ENCODE assay signal across 23 cellular contexts in the genomic region with DNA sequence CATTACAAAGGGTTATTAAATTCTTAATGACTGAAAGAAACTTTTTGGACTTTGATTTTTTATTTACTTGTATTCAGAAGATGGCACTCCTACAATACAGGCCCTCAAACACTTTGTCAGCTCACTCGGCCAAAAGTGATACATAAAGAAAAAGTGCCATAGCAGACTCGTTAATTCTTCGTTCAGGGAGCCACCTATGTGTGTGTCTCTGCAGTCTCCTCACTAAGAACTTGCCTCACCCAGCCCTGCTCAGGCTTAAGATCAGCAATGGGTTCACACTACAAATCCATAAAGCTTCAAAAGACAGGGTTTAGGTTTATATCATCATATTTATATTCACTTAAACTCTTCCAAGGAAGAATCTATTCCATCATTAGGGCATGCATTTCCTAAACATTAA. TPM values are rescaled to one million over a fixed set of nuclear protein-coding genes. Genes with fewer than 3 reads are reported as not detected.
DNase-seq lines count a peak whose midpoint lies in the region; ATAC-seq and TF ChIP-seq lines count a peak whose summit lies in the region.
"Had no signal": no experiment of that assay in that cellular context is flagged by ENCODE, and none has a peak within 500 bp of the region (broad histone marks: within the 10 kb centered on the region; RNA-seq: fewer than 3 reads in every experiment).

No MANE protein-coding gene starts in this region.

- intact Hi-C loops in aorta (cut with DNase I): no loop called here

- no peaks in the 10 kb centered on the region for H3K27me3 ChIP-seq in CD4-positive, CD25-positive, alpha-beta regulatory T cell (ENCODE audit: control insufficient read depth, insufficient read depth, low read length)
- H3K27me3 ChIP-seq in neutrophil (no peaks in the 10 kb centered on the region), aorta (ENCODE audit: control insufficient read depth in 1 of 2, insufficient read depth in 2 of 2, low read length in 1 of 2) (no peaks in the 10 kb centered on the region)
- H3K27me3 ChIP-seq: gastrocnemius medialis, ovary had no signal

- no peak for DNase-seq in CD4-positive, CD25-positive, alpha-beta regulatory T cell
- DNase-seq in HT-29 (ENCODE audit: low spot score) (peak; percentile 13), epithelial cell of prostate (ENCODE audit: low read depth, low spot score) (no peak), kidney glomerular epithelial cell (lab: John Stamatoyannopoulos, UW) (no peak), NCI-H69 (lab: John Stamatoyannopoulos, UW) (no peak), aorta (no peak)
- DNase-seq: activated CD4-positive, alpha-beta T cell treated with anti-CD3 and anti-CD28 coated beads for 4 hours; CD8-positive, alpha-beta T cell; DMS79; gastrocnemius medialis; Kasumi-1; naive B cell; NCI-H1092 treated with DMSO at 0.1 percent for 48 hours; NCI-H2029; NCI-H345; ovary; Right ventricle myocardium superior had no signal

- peaks cover 53% of the 10 kb centered on the region for H3K36me3 ChIP-seq in CD4-positive, CD25-positive, alpha-beta regulatory T cell (ENCODE audit: control insufficient read depth, insufficient read depth, low read length)
- H3K36me3 ChIP-seq in neutrophil: no peaks in the 10 kb centered on the region
- H3K36me3 ChIP-seq in aorta (ENCODE audit: control insufficient read depth in 1 of 2, insufficient read depth in 2 of 2, low read length in 1 of 2): peaks cover 2 to 4% of the 10 kb centered on the region in 2 donors
- H3K36me3 ChIP-seq: ovary had no signal

- peak overlapping the region; percentile 63 for H3K4me3 ChIP-seq in CD4-positive, CD25-positive, alpha-beta regulatory T cell (ENCODE audit: low read depth, low read length)
- no peak overlapping the region for H3K4me3 ChIP-seq in neutrophil (ENCODE audit: low read depth in 1 of 2, low read length in 1 of 2)
- no peak overlapping the region for H3K4me3 ChIP-seq in aorta (ENCODE audit: low read length in 2 of 2)
- H3K4me3 ChIP-seq: gastrocnemius medialis, ovary had no signal

- peaks cover 44% of the 10 kb centered on the region for H3K4me1 ChIP-seq in CD4-positive, CD25-positive, alpha-beta regulatory T cell (ENCODE audit: control insufficient read depth, insufficient read depth, low read length, poor library complexity, severe bottlenecking)
- H3K4me1 ChIP-seq in neutrophil (ENCODE audit: control insufficient read depth in 1 of 2, insufficient read depth in 1 of 2, low read depth in 1 of 2, low read length in 1 of 2) (peaks cover 17 to 24% of the 10 kb centered on the region in 2 experiments), aorta (ENCODE audit: control insufficient read depth in 1 of 2, insufficient read depth in 2 of 2, low read length in 2 of 2) (no peaks in the 10 kb centered on the region)
- H3K4me1 ChIP-seq: gastrocnemius medialis had no signal

- H3K27ac ChIP-seq in CD4-positive, CD25-positive, alpha-beta regulatory T cell (ENCODE audit: insufficient read depth, low read length, poor library complexity, severe bottlenecking): peak overlapping the region; percentile 81
- H3K27ac ChIP-seq in epithelial cell of prostate (peak overlapping the region; percentile 61), neutrophil (peak overlapping the region; percentile 63), aorta (ENCODE audit: low read depth in 1 of 2, low read length in 2 of 2) (no peak overlapping the region)
- H3K27ac ChIP-seq: gastrocnemius medialis, ovary had no signal

- H3K4me3 Mint-ChIP-seq in CD4-positive, CD25-positive, alpha-beta regulatory T cell: peak overlapping the region in 3 of 4 donors; percentile 13 to 30 (median 26)
- H3K4me3 Mint-ChIP-seq: activated naive CD8-positive, alpha-beta T cell; activated T-helper 1 cell treated with anti-CD3 and anti-CD28 coated beads, Interleukin-12 subunit alpha, Interleukin-12 subunit beta, Interleukin-2, Interleukin-4 antibody, amounts not matched to agents 30 ng/mL and 10 ng/mL and 1 ng/mL, durations not matched to agents 14 hours and 24 hours and 36 hours; CD8-positive, alpha-beta T cell; memory B cell; naive B cell had no signal

- ATAC-seq in CD4-positive, CD25-positive, alpha-beta regulatory T cell (ENCODE audit: low read depth in 2 of 2): no peak
- ATAC-seq in GM18861 (IDR thresholded peaks at IDR 0.05; ENCODE audit: unreplicated experiment): no peak
- ATAC-seq in aorta (ENCODE audit: low FRiP score): no peak
- ATAC-seq: gastrocnemius medialis, sciatic nerve had no signal

- no peak for TF ChIP-seq CTCF in neutrophil (IDR thresholded peaks at IDR 0.05)

- H3K27ac Mint-ChIP-seq in CD4-positive, CD25-positive, alpha-beta regulatory T cell: peak overlapping the region; percentile 51 to 82 (median 75)
- H3K27ac Mint-ChIP-seq: activated naive CD8-positive, alpha-beta T cell; activated T-helper 1 cell treated with anti-CD3 and anti-CD28 coated beads, Interleukin-12 subunit alpha, Interleukin-12 subunit beta, Interleukin-2, Interleukin-4 antibody, amounts not matched to agents 30 ng/mL and 10 ng/mL and 1 ng/mL, durations not matched to agents 14 hours and 24 hours and 36 hours; memory B cell; naive B cell had no signal

- peaks cover 37 to 56% (median 43%) of the 10 kb centered on the region in 4 donors for H3K4me1 Mint-ChIP-seq in CD4-positive, CD25-positive, alpha-beta regulatory T cell

- H3K9me3 Mint-ChIP-seq in CD4-positive, CD25-positive, alpha-beta regulatory T cell: peaks cover 0 to 6% (median 0%) of the 10 kb centered on the region in 7 donors
- H3K9me3 Mint-ChIP-seq: CD8-positive, alpha-beta T cell had no signal

- WGBS in aorta, 2 donors: 78 to 86% methylated on average over 3 of the region's 3 CpGs

- H3K27me3 Mint-ChIP-seq in CD4-positive, CD25-positive, alpha-beta regulatory T cell: no peaks in the 10 kb centered on the region
- H3K27me3 Mint-ChIP-seq: activated naive CD8-positive, alpha-beta T cell; memory B cell; naive B cell had no signal

- peaks cover 61% of the 10 kb centered on the region for H3K36me3 Mint-ChIP-seq in CD4-positive, CD25-positive, alpha-beta regulatory T cell

- no peaks in the 10 kb centered on the region for H3K9me3 ChIP-seq in CD4-positive, CD25-positive, alpha-beta regulatory T cell (ENCODE audit: control insufficient read depth in 2 of 2, low read length in 2 of 2)
- H3K9me3 ChIP-seq in neutrophil: no peaks in the 10 kb centered on the region
- H3K9me3 ChIP-seq in aorta (ENCODE audit: control insufficient read depth, low read length): no peaks in the 10 kb centered on the region
- H3K9me3 ChIP-seq: gastrocnemius medialis, ovary had no signal

RNA-seq across cellular contexts. Expression of gene DCP1B, which starts 11.5 kb away (rescaled TPM):
- total RNA-seq in CD4-positive, CD25-positive, alpha-beta regulatory T cell: 23.9 TPM
- 10 to 100 TPM; 29.0 to 56.8 (median 39.2) TPM for polyA plus RNA-seq in CD4-positive, CD25-positive, alpha-beta regulatory T cell
- total RNA-seq in HT-29 (2014; rRNA removed; shearing (Covaris generic)): 2.3 and 2.6 TPM in 2 replicates
- 10 to 100 TPM; 14.5 to 16.9 TPM for total RNA-seq in aorta
- 10 to 100 TPM in 1 of 2 donors, 1 to 10 TPM in 1; 8.0 to 10.0 TPM for polyA plus RNA-seq in aorta

Comparison
In these comparisons a context has a peak if more than half of its experiments do, and no peak if none do; other contexts are left out.
1. H3K27ac ChIP-seq: peak in CD4-positive, CD25-positive, alpha-beta regulatory T cell (single experiment), epithelial cell of prostate (single experiment) and neutrophil (single experiment); none in aorta (0 of 2).